ENCODE assay signal across 8 cellular contexts in the genomic region with DNA sequence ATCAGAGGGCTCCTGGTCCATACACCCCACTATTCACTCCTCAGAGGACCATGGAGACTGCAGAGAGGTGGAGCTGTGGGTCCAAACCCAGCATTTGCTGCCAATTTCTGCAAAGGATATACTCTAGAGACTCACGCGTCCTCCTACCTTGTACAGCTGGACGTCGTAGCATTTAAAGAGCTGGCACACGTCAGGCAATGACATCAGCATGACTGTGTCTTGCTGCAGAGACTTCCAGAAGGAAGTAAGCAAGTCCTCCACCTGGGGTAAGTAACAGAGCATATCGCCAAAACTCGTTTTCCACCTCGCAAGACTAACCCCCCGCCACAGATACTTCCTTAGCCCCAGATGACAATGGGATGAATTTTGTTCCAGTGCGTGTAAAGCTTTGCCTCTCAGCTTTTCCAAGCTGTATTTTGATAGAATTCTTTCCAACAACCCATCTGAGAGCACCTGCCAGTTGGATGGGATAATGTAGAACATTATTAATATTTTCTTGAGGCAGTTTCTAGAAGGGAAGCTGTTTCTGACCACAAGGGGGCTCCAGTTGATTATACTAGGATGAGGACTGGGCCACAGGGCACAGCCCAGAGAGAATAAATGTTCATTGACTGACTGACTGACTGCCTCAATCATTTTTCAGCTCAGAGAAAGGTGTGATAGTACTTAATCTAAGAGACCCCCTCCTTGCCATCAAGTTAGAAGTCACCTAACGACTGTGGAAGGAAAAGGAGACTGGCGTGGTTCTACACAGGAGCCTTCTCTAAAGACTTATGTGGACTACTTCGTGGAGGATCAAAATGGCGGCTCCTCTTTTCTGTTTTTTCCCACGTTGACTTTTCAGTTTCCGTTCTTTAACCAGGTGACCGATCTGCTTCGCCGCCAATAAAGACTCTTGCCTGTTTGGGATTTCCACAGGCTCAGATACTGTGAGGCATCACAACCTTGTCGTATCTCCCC. TPM values are rescaled to one million over a fixed set of nuclear protein-coding genes. Genes with fewer than 3 reads are reported as not detected.
DNase-seq lines count a peak whose midpoint lies in the region; ATAC-seq and TF ChIP-seq lines count a peak whose summit lies in the region.

No MANE protein-coding gene starts in this region.

- H2AFZ ChIP-seq in smooth muscle cell (ENCODE audit: low read depth) = no peak overlapping the region

- no peaks in the 10 kb centered on the region for H3K9me3 ChIP-seq in smooth muscle cell (replicated peaks; ENCODE audit: low read depth)

- H3K4me2 ChIP-seq in smooth muscle cell = no peak overlapping the region

- H4K20me1 ChIP-seq in smooth muscle cell (ENCODE audit: low read depth) = no peaks in the 10 kb centered on the region

- H3K4me3 ChIP-seq in smooth muscle cell = no peak overlapping the region

- no peaks in the 10 kb centered on the region for H3F3A ChIP-seq in smooth muscle cell (ENCODE audit: low read depth)

- peak; percentile 84 for TF ChIP-seq CTCF in smooth muscle cell (IDR thresholded peaks at IDR 0.05; ENCODE audit: borderline replicate concordance, insufficient read depth, poor library complexity, severe bottlenecking)

- H3K36me3 ChIP-seq in smooth muscle cell (ENCODE audit: low read depth) = no peaks in the 10 kb centered on the region

- no peak overlapping the region for H3K9ac ChIP-seq in smooth muscle cell (ENCODE audit: low read depth)

- DNase-seq in DMS 273 treated with DMSO at 0.1 percent for 48 hours (lab: John Stamatoyannopoulos, UW) = peak; percentile 26
- DNase-seq in KBM-7 = peak; percentile 73
- DNase-seq in SKM-1 (lab: John Stamatoyannopoulos, UW; ENCODE audit: unreplicated experiment) = peak; percentile 31
- DNase-seq in activated naive CD8-positive, alpha-beta T cell treated with anti-CD3 and anti-CD28 coated beads, Interleukin-2, amount 50 U/mL, for 16 hours (ENCODE audit: low read depth, low spot score) = peak; percentile 35
- DNase-seq in left ventricle myocardium superior = no peak
- DNase-seq in smooth muscle cell (lab: John Stamatoyannopoulos, UW; ENCODE audit: unreplicated experiment) = no peak
- no peak for DNase-seq in NCI-H1048 (lab: John Stamatoyannopoulos, UW)

- WGBS in smooth muscle cell (ENCODE audit: low lambda C conversion rate) = 82% methylated on average over 20 of the region's 20 CpGs

- intact Hi-C loops in left ventricle myocardium superior (cut with micrococcal nuclease) = loop anchor here (5.0 kb wide), 1 partner anchor 413 kb away; no protein-coding TSS in a partner anchor

- ATAC-seq in left ventricle myocardium superior (peak; percentile 85), HG02938 (IDR thresholded peaks at IDR 0.05; ENCODE audit: unreplicated experiment) (no peak)

- no peaks in the 10 kb centered on the region for H3K4me1 ChIP-seq in smooth muscle cell (ENCODE audit: low read depth)

- no peak overlapping the region for H3K27ac ChIP-seq in smooth muscle cell (ENCODE audit: low read depth)

- no peaks in the 10 kb centered on the region for H3K79me2 ChIP-seq in smooth muscle cell (ENCODE audit: low read depth)

- in situ Hi-C loops in KBM-7 (cut with MboI; ENCODE audit: low pct_unique_long_range_greater_than_20kb, low sequenced_read_pairs) = no loop called here

- H3K27me3 ChIP-seq in smooth muscle cell (ENCODE audit: low read depth) = no peaks in the 10 kb centered on the region

RNA-seq across cellular contexts. Expression of a gene that starts 31.7 kb away (rescaled TPM):
- total RNA-seq in left ventricle myocardium superior (not detected), smooth muscle cell (0.54 and 1.2 TPM in 2 replicates)
- polyA plus RNA-seq in smooth muscle cell = 0.62 and 4.0 TPM in 2 replicates

RNA-seq across cellular contexts. Expression of a gene that starts 55.9 kb away (rescaled TPM):
- total RNA-seq in left ventricle myocardium superior = not detected
- 0.67 and 2.3 TPM in 2 replicates for total RNA-seq in smooth muscle cell
- polyA plus RNA-seq in smooth muscle cell = 3.0 and 3.6 TPM in 2 replicates

Comparison
In these comparisons a context has a peak if more than half of its experiments do, and no peak if none do; other contexts are left out.
1. DNase-seq: peak in DMS 273 treated with DMSO at 0.1 percent for 48 hours (single experiment), KBM-7 (single experiment), SKM-1 (single experiment) and activated naive CD8-positive, alpha-beta T cell treated with anti-CD3 and anti-CD28 coated beads, Interleukin-2, amount 50 U/mL, for 16 hours (single experiment); none in left ventricle myocardium superior (single experiment), smooth muscle cell (single experiment) and NCI-H1048 (single experiment).